ENCODE assay signal across 1 cellular context in the genomic region with DNA sequence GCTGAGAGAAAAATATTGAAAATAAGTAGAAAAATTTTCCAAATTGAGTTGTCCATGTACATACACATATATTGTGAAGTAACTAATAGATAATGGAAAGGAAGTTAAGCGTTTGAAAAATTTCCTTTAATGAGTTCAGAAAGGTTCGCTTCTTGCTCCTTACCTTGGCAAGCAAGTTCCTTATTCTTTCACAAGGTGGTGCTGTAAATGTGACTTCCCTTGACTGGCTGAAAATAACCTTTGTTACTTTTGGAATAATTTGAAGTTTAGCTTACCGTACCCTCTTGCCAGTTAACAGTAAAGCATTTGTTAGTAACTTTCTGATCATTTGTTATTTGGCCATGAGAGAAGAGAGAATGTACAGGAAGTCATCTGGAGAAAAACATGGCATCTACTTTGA.
TF ChIP-seq lines count a peak whose summit lies in the region.

No MANE protein-coding gene starts in this region.

TF ChIP-seq in GM23338, 12 proteins besides CTCF, POLR2A, EP300 and RAD21 (continued from another document):
- TF ChIP-seq, protein P1, sequence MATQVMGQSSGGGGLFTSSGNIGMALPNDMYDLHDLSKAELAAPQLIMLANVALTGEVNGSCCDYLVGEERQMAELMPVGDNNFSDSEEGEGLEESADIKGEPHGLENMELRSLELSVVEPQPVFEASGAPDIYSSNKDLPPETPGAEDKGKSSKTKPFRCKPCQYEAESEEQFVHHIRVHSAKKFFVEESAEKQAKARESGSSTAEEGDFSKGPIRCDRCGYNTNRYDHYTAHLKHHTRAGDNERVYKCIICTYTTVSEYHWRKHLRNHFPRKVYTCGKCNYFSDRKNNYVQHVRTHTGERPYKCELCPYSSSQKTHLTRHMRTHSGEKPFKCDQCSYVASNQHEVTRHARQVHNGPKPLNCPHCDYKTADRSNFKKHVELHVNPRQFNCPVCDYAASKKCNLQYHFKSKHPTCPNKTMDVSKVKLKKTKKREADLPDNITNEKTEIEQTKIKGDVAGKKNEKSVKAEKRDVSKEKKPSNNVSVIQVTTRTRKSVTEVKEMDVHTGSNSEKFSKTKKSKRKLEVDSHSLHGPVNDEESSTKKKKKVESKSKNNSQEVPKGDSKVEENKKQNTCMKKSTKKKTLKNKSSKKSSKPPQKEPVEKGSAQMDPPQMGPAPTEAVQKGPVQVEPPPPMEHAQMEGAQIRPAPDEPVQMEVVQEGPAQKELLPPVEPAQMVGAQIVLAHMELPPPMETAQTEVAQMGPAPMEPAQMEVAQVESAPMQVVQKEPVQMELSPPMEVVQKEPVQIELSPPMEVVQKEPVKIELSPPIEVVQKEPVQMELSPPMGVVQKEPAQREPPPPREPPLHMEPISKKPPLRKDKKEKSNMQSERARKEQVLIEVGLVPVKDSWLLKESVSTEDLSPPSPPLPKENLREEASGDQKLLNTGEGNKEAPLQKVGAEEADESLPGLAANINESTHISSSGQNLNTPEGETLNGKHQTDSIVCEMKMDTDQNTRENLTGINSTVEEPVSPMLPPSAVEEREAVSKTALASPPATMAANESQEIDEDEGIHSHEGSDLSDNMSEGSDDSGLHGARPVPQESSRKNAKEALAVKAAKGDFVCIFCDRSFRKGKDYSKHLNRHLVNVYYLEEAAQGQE (IDR thresholded peaks at IDR 0.05; ENCODE audit: unreplicated experiment), result no peak
- no peak for TF ChIP-seq EZH2 (IDR thresholded peaks at IDR 0.05; ENCODE audit: low read depth, unreplicated experiment)
- TF ChIP-seq POLR2AphosphoS5 (IDR thresholded peaks at IDR 0.05; ENCODE audit: low read depth), result no peak
- no peak for TF ChIP-seq CREB1 (CRISPR knock-in tag; IDR thresholded peaks at IDR 0.05; ENCODE audit: low read depth)
- TF ChIP-seq ZNF114 (CRISPR knock-in tag; IDR thresholded peaks at IDR 0.05), result no peak
- TF ChIP-seq ZNF331 (CRISPR knock-in tag; IDR thresholded peaks at IDR 0.05; ENCODE audit: low read depth), result no peak
- no peak for TF ChIP-seq STAT1 (IDR thresholded peaks at IDR 0.05; ENCODE audit: unreplicated experiment)
- no peak for TF ChIP-seq NANOG (IDR thresholded peaks at IDR 0.05; ENCODE audit: borderline replicate concordance)
TF ChIP-seq in GM23338: peak in this region for 0.
